In genomic region chrX:102142274-102142673, GRCh38 we compare ENCODE assay signal across 13 cellular contexts. TPM values are rescaled to one million over a fixed set of nuclear protein-coding genes. Genes with fewer than 3 reads are reported as not detected.
"Had no signal": no experiment of that assay in that cellular context is flagged by ENCODE, and none has a peak within 500 bp of the region (broad histone marks: within the 10 kb centered on the region; RNA-seq: fewer than 3 reads in every experiment).

Gene TCEAL6, minus strand, starts transcription at chrX:102142481.

RNA-seq across cellular contexts. Expression of gene TCEAL6, which starts in this region (rescaled TPM):
- total RNA-seq: activated CD4-positive, alpha-beta T cell treated with anti-CD3 and anti-CD28 coated beads, Interleukin-2, amount 10 ng/mL, durations not matched to agents 24 days and 14 days; activated CD8-positive, alpha-beta T cell treated with anti-CD3 and anti-CD28 coated beads, Interleukin-2, amount 10 ng/mL, durations not matched to agents 7 days and 5 days; activated naive CD4-positive, alpha-beta T cell treated with anti-CD3 and anti-CD28 coated beads, Interleukin-2, amount 50 U/mL, for 72 hours; activated T-helper 2 cell treated with anti-CD3 and anti-CD28 coated beads, Interferon-gamma antibody, Interleukin-2, Interleukin-4, amounts not matched to agents 10 μg/mL and 5 μg/mL and 100 μg/mL, durations not matched to agents 14 hours and 24 hours and 36 hours; astrocyte; body of pancreas; bronchial epithelial cell; IMR-90; K562; M059J; Right ventricle myocardium superior; T-helper 1 cell treated with Interleukin-12 subunit alpha and Interleukin-12 subunit beta and Interleukin-4 antibody, amounts not matched to agents 30 ng/mL and 1 ng/mL, for 36 hours; T-helper 2 cell treated with Interferon-gamma antibody and Interleukin-4, amounts not matched to agents 100 ng/mL and 5 ng/mL, for 36 hours had no signal
- polyA plus RNA-seq: IMR-90, K562 had no signal
